1 cellular context compared by ENCODE assay signal in the genomic region with DNA sequence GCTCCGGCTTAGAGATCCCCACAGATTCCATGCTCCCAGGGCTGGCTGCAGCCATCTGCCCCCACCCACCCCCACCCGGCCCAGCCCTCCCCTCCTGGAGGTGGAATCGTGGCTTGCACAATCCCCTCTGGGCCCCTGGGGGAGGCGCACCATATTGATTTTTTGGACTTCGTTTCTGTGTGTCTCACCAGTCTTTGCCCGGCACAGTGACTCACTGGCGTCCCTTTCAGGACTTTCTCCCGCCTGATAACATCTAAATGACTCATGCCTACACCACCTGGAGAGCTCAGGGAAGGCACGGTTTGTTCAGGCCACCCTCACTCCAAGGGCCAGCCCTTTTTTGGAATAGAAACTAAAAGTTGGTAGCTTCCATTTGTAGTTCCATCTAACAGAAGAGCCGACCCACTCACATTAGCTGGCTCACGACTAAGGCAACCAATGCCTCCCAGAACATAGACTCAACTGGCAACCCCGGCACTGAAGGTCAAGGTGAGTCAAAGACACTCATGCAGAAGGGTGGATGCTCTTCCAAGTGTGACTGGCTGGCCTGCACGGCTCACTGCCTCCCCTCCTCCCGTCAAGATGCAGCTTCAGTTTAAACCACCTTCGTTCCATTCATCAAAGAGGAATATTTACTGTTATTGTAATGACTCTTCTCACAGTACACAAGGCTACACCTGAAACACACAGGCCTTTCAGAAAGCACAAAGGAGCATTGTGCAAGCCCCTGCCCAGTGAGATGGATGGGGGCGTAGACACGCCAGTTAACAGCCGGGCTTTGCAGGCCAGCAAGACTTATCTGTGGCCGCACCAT.
TF ChIP-seq lines count a peak whose summit lies in the region.

No MANE protein-coding gene starts in this region.

TF ChIP-seq in HepG2, 621 proteins besides CTCF, POLR2A, EP300 and RAD21 (continued from another document and continues in another):
- TF ChIP-seq, protein P1, sequence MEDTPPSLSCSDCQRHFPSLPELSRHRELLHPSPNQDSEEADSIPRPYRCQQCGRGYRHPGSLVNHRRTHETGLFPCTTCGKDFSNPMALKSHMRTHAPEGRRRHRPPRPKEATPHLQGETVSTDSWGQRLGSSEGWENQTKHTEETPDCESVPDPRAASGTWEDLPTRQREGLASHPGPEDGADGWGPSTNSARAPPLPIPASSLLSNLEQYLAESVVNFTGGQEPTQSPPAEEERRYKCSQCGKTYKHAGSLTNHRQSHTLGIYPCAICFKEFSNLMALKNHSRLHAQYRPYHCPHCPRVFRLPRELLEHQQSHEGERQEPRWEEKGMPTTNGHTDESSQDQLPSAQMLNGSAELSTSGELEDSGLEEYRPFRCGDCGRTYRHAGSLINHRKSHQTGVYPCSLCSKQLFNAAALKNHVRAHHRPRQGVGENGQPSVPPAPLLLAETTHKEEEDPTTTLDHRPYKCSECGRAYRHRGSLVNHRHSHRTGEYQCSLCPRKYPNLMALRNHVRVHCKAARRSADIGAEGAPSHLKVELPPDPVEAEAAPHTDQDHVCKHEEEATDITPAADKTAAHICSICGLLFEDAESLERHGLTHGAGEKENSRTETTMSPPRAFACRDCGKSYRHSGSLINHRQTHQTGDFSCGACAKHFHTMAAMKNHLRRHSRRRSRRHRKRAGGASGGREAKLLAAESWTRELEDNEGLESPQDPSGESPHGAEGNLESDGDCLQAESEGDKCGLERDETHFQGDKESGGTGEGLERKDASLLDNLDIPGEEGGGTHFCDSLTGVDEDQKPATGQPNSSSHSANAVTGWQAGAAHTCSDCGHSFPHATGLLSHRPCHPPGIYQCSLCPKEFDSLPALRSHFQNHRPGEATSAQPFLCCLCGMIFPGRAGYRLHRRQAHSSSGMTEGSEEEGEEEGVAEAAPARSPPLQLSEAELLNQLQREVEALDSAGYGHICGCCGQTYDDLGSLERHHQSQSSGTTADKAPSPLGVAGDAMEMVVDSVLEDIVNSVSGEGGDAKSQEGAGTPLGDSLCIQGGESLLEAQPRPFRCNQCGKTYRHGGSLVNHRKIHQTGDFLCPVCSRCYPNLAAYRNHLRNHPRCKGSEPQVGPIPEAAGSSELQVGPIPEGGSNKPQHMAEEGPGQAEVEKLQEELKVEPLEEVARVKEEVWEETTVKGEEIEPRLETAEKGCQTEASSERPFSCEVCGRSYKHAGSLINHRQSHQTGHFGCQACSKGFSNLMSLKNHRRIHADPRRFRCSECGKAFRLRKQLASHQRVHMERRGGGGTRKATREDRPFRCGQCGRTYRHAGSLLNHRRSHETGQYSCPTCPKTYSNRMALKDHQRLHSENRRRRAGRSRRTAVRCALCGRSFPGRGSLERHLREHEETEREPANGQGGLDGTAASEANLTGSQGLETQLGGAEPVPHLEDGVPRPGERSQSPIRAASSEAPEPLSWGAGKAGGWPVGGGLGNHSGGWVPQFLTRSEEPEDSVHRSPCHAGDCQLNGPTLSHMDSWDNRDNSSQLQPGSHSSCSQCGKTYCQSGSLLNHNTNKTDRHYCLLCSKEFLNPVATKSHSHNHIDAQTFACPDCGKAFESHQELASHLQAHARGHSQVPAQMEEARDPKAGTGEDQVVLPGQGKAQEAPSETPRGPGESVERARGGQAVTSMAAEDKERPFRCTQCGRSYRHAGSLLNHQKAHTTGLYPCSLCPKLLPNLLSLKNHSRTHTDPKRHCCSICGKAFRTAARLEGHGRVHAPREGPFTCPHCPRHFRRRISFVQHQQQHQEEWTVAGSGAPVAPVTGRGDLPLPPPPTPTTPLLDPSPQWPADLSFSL (CRISPR knock-in tag; IDR thresholded peaks at IDR 0.05): 0 out of 2 replicates have a peak, but pooled peaks have one; percentile 53
- TF ChIP-seq SIN3B (IDR thresholded peaks at IDR 0.05; ENCODE audit: low read length) (no peak), CCDC6 (CRISPR knock-in tag; IDR thresholded peaks at IDR 0.05) (no peak), CEBPB (IDR thresholded peaks at IDR 0.05; ENCODE audit: borderline replicate concordance, low read depth, low read length) (peak; percentile 92), HNF4G (IDR thresholded peaks at IDR 0.05; ENCODE audit: borderline replicate concordance, low read depth, low read length) (peak; percentile 82; the same call in 1 of the 2 replicates), HNF4G (CRISPR knock-in tag; IDR thresholded peaks at IDR 0.05; ENCODE audit: borderline replicate concordance, low read depth) (no peak; the same call in 1 of the 2 replicates), ATF7-NPFF (CRISPR knock-in tag; IDR thresholded peaks at IDR 0.05; ENCODE audit: low read depth) (peak; percentile 73; the same call in 1 of the 2 replicates), BRD4 (CRISPR knock-in tag; IDR thresholded peaks at IDR 0.05) (peak; percentile 62; the same call in 1 of the 2 replicates), RXRA (CRISPR knock-in tag; IDR thresholded peaks at IDR 0.05) (peak; percentile 56; the same call in 1 of the 2 replicates), ZNF337 (CRISPR knock-in tag; IDR thresholded peaks at IDR 0.05; ENCODE audit: borderline replicate concordance, low read depth) (no peak), FOSL2 (CRISPR knock-in tag; IDR thresholded peaks at IDR 0.05) (peak; percentile 97), HNF4A (CRISPR knock-in tag; IDR thresholded peaks at IDR 0.05) (peak; percentile 87), ZNF7 (CRISPR knock-in tag; IDR thresholded peaks at IDR 0.05) (no peak), ZNF441 (CRISPR knock-in tag; IDR thresholded peaks at IDR 0.05; ENCODE audit: borderline replicate concordance) (no peak; the same call in 1 of the 2 replicates), ZNF282 (IDR thresholded peaks at IDR 0.05; ENCODE audit: partially characterized antibody) (no peak), DNMT3B (CRISPR knock-in tag; conservative IDR thresholded peaks at IDR 0.05) (peak; percentile 75; the same call in 1 of the 2 replicates), MYC (CRISPR knock-in tag; IDR thresholded peaks at IDR 0.05; ENCODE audit: borderline replicate concordance) (0 out of 2 replicates have a peak, but pooled peaks have one; percentile 51), JUNB (CRISPR knock-in tag; IDR thresholded peaks at IDR 0.05; ENCODE audit: borderline replicate concordance) (peak; percentile 97), POGZ (CRISPR knock-in tag; IDR thresholded peaks at IDR 0.05) (peak; percentile 78), TSC22D2 (CRISPR knock-in tag; IDR thresholded peaks at IDR 0.05; ENCODE audit: borderline replicate concordance) (0 out of 2 replicates have a peak, but pooled peaks have one; percentile 35), KMT2A (CRISPR knock-in tag; IDR thresholded peaks at IDR 0.05) (peak; percentile 65; the same call in 1 of the 2 replicates), RBFOX2 (IDR thresholded peaks at IDR 0.05; ENCODE audit: low read depth, low read length) (no peak), GFI1 (CRISPR knock-in tag; IDR thresholded peaks at IDR 0.05; ENCODE audit: borderline replicate concordance) (peak; percentile 36; the same call in 1 of the 2 replicates), NFYC (CRISPR knock-in tag; IDR thresholded peaks at IDR 0.05) (no peak), SP5 (CRISPR knock-in tag; IDR thresholded peaks at IDR 0.05; ENCODE audit: borderline replicate concordance, low read depth) (peak; percentile 98), RARA (CRISPR knock-in tag; IDR thresholded peaks at IDR 0.05) (peak; percentile 82), CAMTA2 (CRISPR knock-in tag; IDR thresholded peaks at IDR 0.05; ENCODE audit: borderline replicate concordance) (no peak), CBFB (CRISPR knock-in tag; IDR thresholded peaks at IDR 0.05) (no peak), ZNF607 (CRISPR knock-in tag; IDR thresholded peaks at IDR 0.05; ENCODE audit: borderline replicate concordance) (peak; percentile 18; the same call in 1 of the 2 replicates), SRSF1 (optimal IDR thresholded peaks at IDR 0.05; ENCODE audit: low read depth, low read length) (no peak), FOXJ3 (CRISPR knock-in tag; IDR thresholded peaks at IDR 0.05; ENCODE audit: borderline replicate concordance) (peak; percentile 25; the same call in 1 of the 2 replicates), ARHGAP35 (CRISPR knock-in tag; IDR thresholded peaks at IDR 0.05; ENCODE audit: borderline replicate concordance) (no peak), ZNF746 (CRISPR knock-in tag; IDR thresholded peaks at IDR 0.05) (peak; percentile 98), MIXL1 (CRISPR knock-in tag; IDR thresholded peaks at IDR 0.05) (peak; percentile 56; the same call in 1 of the 2 replicates), KMT2B (CRISPR knock-in tag; IDR thresholded peaks at IDR 0.05) (peak; percentile 12; the same call in 1 of the 2 replicates), TCF12 (IDR thresholded peaks at IDR 0.05) (no peak), TCF12 (CRISPR knock-in tag; IDR thresholded peaks at IDR 0.05) (peak; percentile 51; the same call in 1 of the 2 replicates), ZNF235 (CRISPR knock-in tag; IDR thresholded peaks at IDR 0.05; ENCODE audit: borderline replicate concordance) (no peak), ISL2 (CRISPR knock-in tag; IDR thresholded peaks at IDR 0.05) (peak; percentile 85), RBAK (CRISPR knock-in tag; IDR thresholded peaks at IDR 0.05) (no peak), HOXA3 (CRISPR knock-in tag; IDR thresholded peaks at IDR 0.05) (peak; percentile 79), REPIN1 (CRISPR knock-in tag; IDR thresholded peaks at IDR 0.05; ENCODE audit: borderline replicate concordance, low read depth) (peak; percentile 55; the same call in 1 of the 2 replicates)
- TF ChIP-seq, protein P2, sequence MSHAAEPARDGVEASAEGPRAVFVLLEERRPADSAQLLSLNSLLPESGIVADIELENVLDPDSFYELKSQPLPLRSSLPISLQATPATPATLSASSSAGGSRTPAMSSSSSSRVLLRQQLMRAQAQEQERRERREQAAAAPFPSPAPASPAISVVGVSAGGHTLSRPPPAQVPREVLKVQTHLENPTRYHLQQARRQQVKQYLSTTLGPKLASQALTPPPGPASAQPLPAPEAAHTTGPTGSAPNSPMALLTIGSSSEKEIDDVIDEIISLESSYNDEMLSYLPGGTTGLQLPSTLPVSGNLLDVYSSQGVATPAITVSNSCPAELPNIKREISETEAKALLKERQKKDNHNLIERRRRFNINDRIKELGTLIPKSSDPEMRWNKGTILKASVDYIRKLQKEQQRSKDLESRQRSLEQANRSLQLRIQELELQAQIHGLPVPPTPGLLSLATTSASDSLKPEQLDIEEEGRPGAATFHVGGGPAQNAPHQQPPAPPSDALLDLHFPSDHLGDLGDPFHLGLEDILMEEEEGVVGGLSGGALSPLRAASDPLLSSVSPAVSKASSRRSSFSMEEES (CRISPR knock-in tag; IDR thresholded peaks at IDR 0.05): peak; percentile 29; the same call in 1 of the 2 replicates
- TF ChIP-seq, protein P3, sequence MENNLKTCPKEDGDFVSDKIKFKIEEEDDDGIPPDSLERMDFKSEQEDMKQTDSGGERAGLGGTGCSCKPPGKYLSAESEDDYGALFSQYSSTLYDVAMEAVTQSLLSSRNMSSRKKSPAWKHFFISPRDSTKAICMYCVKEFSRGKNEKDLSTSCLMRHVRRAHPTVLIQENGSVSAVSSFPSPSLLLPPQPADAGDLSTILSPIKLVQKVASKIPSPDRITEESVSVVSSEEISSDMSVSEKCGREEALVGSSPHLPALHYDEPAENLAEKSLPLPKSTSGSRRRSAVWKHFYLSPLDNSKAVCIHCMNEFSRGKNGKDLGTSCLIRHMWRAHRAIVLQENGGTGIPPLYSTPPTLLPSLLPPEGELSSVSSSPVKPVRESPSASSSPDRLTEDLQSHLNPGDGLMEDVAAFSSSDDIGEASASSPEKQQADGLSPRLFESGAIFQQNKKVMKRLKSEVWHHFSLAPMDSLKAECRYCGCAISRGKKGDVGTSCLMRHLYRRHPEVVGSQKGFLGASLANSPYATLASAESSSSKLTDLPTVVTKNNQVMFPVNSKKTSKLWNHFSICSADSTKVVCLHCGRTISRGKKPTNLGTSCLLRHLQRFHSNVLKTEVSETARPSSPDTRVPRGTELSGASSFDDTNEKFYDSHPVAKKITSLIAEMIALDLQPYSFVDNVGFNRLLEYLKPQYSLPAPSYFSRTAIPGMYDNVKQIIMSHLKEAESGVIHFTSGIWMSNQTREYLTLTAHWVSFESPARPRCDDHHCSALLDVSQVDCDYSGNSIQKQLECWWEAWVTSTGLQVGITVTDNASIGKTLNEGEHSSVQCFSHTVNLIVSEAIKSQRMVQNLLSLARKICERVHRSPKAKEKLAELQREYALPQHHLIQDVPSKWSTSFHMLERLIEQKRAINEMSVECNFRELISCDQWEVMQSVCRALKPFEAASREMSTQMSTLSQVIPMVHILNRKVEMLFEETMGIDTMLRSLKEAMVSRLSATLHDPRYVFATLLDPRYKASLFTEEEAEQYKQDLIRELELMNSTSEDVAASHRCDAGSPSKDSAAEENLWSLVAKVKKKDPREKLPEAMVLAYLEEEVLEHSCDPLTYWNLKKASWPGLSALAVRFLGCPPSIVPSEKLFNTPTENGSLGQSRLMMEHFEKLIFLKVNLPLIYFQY (CRISPR knock-in tag; IDR thresholded peaks at IDR 0.05; ENCODE audit: borderline replicate concordance): 0 out of 2 replicates have a peak, but pooled peaks have one; percentile 41
- TF ChIP-seq, protein P4, sequence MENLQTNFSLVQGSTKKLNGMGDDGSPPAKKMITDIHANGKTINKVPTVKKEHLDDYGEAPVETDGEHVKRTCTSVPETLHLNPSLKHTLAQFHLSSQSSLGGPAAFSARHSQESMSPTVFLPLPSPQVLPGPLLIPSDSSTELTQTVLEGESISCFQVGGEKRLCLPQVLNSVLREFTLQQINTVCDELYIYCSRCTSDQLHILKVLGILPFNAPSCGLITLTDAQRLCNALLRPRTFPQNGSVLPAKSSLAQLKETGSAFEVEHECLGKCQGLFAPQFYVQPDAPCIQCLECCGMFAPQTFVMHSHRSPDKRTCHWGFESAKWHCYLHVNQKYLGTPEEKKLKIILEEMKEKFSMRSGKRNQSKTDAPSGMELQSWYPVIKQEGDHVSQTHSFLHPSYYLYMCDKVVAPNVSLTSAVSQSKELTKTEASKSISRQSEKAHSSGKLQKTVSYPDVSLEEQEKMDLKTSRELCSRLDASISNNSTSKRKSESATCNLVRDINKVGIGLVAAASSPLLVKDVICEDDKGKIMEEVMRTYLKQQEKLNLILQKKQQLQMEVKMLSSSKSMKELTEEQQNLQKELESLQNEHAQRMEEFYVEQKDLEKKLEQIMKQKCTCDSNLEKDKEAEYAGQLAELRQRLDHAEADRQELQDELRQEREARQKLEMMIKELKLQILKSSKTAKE (CRISPR knock-in tag; IDR thresholded peaks at IDR 0.05; ENCODE audit: borderline replicate concordance): peak; percentile 59; the same call in 1 of the 2 replicates
- TF ChIP-seq, protein P5, sequence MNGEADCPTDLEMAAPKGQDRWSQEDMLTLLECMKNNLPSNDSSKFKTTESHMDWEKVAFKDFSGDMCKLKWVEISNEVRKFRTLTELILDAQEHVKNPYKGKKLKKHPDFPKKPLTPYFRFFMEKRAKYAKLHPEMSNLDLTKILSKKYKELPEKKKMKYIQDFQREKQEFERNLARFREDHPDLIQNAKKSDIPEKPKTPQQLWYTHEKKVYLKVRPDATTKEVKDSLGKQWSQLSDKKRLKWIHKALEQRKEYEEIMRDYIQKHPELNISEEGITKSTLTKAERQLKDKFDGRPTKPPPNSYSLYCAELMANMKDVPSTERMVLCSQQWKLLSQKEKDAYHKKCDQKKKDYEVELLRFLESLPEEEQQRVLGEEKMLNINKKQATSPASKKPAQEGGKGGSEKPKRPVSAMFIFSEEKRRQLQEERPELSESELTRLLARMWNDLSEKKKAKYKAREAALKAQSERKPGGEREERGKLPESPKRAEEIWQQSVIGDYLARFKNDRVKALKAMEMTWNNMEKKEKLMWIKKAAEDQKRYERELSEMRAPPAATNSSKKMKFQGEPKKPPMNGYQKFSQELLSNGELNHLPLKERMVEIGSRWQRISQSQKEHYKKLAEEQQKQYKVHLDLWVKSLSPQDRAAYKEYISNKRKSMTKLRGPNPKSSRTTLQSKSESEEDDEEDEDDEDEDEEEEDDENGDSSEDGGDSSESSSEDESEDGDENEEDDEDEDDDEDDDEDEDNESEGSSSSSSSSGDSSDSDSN (CRISPR knock-in tag; IDR thresholded peaks at IDR 0.05): peak; percentile 57
